In the genomic region with DNA sequence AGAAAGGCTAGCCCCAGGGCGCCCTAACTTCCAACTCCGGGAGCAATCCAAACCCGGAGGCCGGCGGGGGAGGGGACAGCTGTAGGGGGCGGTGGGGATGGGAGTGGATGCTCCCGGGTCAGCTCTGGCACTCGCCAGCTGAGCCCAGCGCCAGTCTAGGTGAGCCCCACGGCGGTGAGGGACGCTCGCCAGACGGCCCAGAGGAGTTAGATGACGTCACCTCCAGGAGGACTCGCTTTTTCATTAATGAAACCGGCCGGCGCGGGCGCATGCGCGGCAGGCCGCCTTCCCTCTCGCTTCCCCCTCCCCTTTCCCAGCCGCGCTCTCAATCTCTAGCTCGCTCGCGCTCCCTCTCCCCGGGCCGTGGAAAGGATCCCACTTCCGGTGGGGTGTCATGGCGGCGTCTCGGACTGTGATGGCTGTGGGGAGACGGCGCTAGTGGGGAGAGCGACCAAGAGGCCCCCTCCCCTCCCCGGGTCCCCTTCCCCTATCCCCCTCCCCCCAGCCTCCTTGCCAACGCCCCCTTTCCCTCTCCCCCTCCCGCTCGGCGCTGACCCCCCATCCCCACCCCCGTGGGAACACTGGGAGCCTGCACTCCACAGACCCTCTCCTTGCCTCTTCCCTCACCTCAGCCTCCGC, we compare ENCODE assay signal across 8 cellular contexts. TPM values are rescaled to one million over a fixed set of nuclear protein-coding genes. Genes with fewer than 3 reads are reported as not detected.
DNase-seq lines count a peak whose midpoint lies in the region; ATAC-seq, FAIRE-seq and TF ChIP-seq lines count a peak whose summit lies in the region.

Gene NF1, plus strand, starts transcription at position 378 of the 639 bp plus-strand sequence. CDS start 333 bp downstream, outside the sequence.

- peak within 1 kb of the TSS; percentile 93 to 95 for H3K27ac ChIP-seq in kidney (ENCODE audit: low read depth in 2 of 2, low read length in 2 of 2)

- no peaks in the 10 kb centered on the region for H3K9me3 ChIP-seq in kidney (ENCODE audit: control insufficient read depth in 1 of 2, low read length in 2 of 2)

- ATAC-seq in GM19025 (IDR thresholded peaks at IDR 0.05; ENCODE audit: low read depth, unreplicated experiment), result peak; percentile 80
- peak; percentile 47 for ATAC-seq in HG03378 (IDR thresholded peaks at IDR 0.05; ENCODE audit: unreplicated experiment)

- intact Hi-C loops in kidney (cut with DNase I), result no loop called here

- FAIRE-seq in kidney (lab: Jason Lieb, UNC), result no peak

- H3K9ac ChIP-seq in kidney (ENCODE audit: low read length in 2 of 2), result peak within 1 kb of the TSS; percentile 71 to 89

- H3K36me3 ChIP-seq in kidney (ENCODE audit: control insufficient read depth in 1 of 2, insufficient read depth in 2 of 2, low read length in 2 of 2), result no peaks in the 10 kb centered on the region

- H3K4me1 ChIP-seq in kidney (ENCODE audit: control insufficient read depth in 1 of 2, insufficient read depth in 1 of 2, low read depth in 1 of 2, low read length in 2 of 2), result no peaks in the 10 kb centered on the region

- TF ChIP-seq CTCF in AG09319 (IDR thresholded peaks at IDR 0.05; ENCODE audit: low read depth, low read length), result peak; percentile 2
- TF ChIP-seq CTCF in kidney (IDR thresholded peaks at IDR 0.05; ENCODE audit: borderline replicate concordance, extremely low read depth, insufficient read depth), result no peak

- DNase-seq in AG09319 (ENCODE audit: extremely low read depth, low read depth) (peak; percentile 89), NCI-H510A (lab: John Stamatoyannopoulos, UW) (peak; percentile 98), cerebellar nuclear complex (lab: John Stamatoyannopoulos, UW) (peak; percentile 38 to 80), kidney (peak; percentile 98)
- DNase-seq in activated CD4-positive, alpha-beta T cell treated with anti-CD3 and anti-CD28 coated beads for 1 hour, result peak; percentile 81
- peak; percentile 74 to 78 for DNase-seq in stimulated activated CD4-positive, alpha-beta T cell treated with anti-CD3 and anti-CD28 coated beads, Interleukin-15, amount 100 ng/mL, for 1 hour (ENCODE audit: low read depth in 1 of 2, low spot score in 1 of 2)

- H3K4me3 ChIP-seq in kidney (ENCODE audit: low read length in 2 of 2), result peak within 1 kb of the TSS; percentile 80 to 86

RNA-seq across cellular contexts. Expression of gene NF1, which starts in this region (rescaled TPM):
- total RNA-seq in kidney, result 61.3 TPM
- polyA plus RNA-seq in kidney (ENCODE audit: insufficient read depth, low read depth, low replicate concordance), result 7.8 TPM

Comparison
In these comparisons a context has a peak if more than half of its experiments do, and no peak if none do; other contexts are left out.
1. Peak in every context shown above with its lines: DNase-seq, ATAC-seq, H3K4me3 ChIP-seq and H3K27ac ChIP-seq.